In the genomic region with DNA sequence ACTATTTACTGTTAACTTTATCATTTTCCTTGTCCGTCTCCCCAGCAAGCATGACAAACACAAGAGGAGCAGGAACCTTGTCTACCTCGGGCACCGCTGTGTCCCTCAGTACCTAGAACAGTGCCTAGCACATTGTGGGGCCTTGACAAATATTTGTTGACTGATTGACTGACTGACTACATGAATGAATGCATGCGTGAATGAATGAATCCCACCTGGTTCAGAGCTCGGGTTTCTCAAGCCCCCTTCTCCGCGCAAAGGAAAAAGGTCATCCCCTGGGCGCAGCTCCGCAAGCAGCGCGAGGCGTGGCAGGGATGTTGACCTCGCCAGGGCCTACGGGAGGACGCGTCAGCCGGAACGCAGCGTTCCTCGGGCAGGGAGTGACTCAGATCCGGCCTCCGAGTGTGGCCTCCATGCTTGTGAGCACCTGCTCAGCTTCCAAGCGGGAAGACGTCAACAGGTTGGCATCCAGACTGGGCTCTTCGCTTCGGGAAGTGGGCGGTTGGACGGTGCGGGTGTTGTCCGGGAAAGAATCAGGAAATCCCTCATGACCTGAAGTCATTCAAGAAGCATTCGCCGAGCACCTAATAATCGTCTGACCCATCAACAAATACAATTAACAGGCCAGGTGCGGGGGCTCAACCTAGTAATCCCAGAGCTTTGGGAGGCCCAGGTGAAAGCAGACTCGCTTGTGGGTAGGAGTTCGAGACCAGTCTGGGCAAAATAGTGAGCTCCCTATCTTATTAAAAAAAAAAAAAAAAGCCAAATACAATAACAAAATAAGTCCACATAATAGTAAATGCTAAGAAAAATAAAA, we compare ENCODE assay signal across 1 cellular context.
TF ChIP-seq lines count a peak whose summit lies in the region.

No MANE protein-coding gene starts in this region.

TF ChIP-seq in HepG2, 621 proteins besides CTCF, POLR2A, EP300 and RAD21 (continued from another document and continues in another):
- TF ChIP-seq, protein P1, sequence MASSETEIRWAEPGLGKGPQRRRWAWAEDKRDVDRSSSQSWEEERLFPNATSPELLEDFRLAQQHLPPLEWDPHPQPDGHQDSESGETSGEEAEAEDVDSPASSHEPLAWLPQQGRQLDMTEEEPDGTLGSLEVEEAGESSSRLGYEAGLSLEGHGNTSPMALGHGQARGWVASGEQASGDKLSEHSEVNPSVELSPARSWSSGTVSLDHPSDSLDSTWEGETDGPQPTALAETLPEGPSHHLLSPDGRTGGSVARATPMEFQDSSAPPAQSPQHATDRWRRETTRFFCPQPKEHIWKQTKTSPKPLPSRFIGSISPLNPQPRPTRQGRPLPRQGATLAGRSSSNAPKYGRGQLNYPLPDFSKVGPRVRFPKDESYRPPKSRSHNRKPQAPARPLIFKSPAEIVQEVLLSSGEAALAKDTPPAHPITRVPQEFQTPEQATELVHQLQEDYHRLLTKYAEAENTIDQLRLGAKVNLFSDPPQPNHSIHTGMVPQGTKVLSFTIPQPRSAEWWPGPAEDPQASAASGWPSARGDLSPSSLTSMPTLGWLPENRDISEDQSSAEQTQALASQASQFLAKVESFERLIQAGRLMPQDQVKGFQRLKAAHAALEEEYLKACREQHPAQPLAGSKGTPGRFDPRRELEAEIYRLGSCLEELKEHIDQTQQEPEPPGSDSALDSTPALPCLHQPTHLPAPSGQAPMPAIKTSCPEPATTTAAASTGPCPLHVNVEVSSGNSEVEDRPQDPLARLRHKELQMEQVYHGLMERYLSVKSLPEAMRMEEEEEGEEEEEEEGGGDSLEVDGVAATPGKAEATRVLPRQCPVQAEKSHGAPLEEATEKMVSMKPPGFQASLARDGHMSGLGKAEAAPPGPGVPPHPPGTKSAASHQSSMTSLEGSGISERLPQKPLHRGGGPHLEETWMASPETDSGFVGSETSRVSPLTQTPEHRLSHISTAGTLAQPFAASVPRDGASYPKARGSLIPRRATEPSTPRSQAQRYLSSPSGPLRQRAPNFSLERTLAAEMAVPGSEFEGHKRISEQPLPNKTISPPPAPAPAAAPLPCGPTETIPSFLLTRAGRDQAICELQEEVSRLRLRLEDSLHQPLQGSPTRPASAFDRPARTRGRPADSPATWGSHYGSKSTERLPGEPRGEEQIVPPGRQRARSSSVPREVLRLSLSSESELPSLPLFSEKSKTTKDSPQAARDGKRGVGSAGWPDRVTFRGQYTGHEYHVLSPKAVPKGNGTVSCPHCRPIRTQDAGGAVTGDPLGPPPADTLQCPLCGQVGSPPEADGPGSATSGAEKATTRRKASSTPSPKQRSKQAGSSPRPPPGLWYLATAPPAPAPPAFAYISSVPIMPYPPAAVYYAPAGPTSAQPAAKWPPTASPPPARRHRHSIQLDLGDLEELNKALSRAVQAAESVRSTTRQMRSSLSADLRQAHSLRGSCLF (CRISPR knock-in tag; IDR thresholded peaks at IDR 0.05; ENCODE audit: borderline replicate concordance): no peak
- no peak for TF ChIP-seq SOX6 (IDR thresholded peaks at IDR 0.05)
- TF ChIP-seq SOX6 (CRISPR knock-in tag; IDR thresholded peaks at IDR 0.05): no peak; the same call in 1 of the 2 replicates
- TF ChIP-seq, protein P2, sequence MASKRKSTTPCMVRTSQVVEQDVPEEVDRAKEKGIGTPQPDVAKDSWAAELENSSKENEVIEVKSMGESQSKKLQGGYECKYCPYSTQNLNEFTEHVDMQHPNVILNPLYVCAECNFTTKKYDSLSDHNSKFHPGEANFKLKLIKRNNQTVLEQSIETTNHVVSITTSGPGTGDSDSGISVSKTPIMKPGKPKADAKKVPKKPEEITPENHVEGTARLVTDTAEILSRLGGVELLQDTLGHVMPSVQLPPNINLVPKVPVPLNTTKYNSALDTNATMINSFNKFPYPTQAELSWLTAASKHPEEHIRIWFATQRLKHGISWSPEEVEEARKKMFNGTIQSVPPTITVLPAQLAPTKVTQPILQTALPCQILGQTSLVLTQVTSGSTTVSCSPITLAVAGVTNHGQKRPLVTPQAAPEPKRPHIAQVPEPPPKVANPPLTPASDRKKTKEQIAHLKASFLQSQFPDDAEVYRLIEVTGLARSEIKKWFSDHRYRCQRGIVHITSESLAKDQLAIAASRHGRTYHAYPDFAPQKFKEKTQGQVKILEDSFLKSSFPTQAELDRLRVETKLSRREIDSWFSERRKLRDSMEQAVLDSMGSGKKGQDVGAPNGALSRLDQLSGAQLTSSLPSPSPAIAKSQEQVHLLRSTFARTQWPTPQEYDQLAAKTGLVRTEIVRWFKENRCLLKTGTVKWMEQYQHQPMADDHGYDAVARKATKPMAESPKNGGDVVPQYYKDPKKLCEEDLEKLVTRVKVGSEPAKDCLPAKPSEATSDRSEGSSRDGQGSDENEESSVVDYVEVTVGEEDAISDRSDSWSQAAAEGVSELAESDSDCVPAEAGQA (IDR thresholded peaks at IDR 0.05; ENCODE audit: low read depth): 0 out of 2 replicates have a peak, but pooled peaks have one; percentile 22
- TF ChIP-seq, protein P2 (CRISPR knock-in tag; IDR thresholded peaks at IDR 0.05; ENCODE audit: borderline replicate concordance): no peak
- TF ChIP-seq, protein P3, sequence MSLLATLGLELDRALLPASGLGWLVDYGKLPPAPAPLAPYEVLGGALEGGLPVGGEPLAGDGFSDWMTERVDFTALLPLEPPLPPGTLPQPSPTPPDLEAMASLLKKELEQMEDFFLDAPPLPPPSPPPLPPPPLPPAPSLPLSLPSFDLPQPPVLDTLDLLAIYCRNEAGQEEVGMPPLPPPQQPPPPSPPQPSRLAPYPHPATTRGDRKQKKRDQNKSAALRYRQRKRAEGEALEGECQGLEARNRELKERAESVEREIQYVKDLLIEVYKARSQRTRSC (CRISPR knock-in tag; IDR thresholded peaks at IDR 0.05; ENCODE audit: low read depth): no peak
- TF ChIP-seq, protein P4, sequence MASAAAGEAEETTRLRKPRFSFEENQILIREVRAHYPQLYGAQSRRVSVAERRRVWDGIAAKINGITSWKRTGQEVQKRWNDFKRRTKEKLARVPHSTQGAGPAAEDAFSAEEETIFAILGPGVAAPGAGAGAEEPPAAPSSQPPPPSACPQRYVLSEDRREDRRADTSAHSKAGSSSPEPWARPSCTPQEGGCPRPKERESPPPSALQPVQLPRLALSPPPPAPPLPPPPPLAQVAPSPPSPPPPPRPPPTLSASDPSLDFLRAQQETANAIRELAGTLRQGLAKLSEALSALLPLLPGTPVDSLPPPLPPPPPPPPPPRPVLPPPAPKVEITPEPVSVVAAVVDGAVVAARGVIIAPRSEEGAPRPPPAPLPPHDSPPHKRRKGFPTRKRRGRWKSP (CRISPR knock-in tag; IDR thresholded peaks at IDR 0.05): no peak; the same call in 1 of the 2 replicates
- TF ChIP-seq ZNF329 (CRISPR knock-in tag; IDR thresholded peaks at IDR 0.05; ENCODE audit: low read depth): no peak
- TF ChIP-seq ZNF292 (CRISPR knock-in tag; IDR thresholded peaks at IDR 0.05; ENCODE audit: borderline replicate concordance, low read depth): no peak
- TF ChIP-seq, protein P5, sequence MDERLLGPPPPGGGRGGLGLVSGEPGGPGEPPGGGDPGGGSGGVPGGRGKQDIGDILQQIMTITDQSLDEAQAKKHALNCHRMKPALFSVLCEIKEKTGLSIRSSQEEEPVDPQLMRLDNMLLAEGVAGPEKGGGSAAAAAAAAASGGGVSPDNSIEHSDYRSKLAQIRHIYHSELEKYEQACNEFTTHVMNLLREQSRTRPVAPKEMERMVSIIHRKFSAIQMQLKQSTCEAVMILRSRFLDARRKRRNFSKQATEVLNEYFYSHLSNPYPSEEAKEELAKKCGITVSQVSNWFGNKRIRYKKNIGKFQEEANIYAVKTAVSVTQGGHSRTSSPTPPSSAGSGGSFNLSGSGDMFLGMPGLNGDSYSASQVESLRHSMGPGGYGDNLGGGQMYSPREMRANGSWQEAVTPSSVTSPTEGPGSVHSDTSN (CRISPR knock-in tag; IDR thresholded peaks at IDR 0.05): no peak
- no peak for TF ChIP-seq CHD4 (IDR thresholded peaks at IDR 0.05; ENCODE audit: borderline replicate concordance, low read length)
- TF ChIP-seq, protein P6, sequence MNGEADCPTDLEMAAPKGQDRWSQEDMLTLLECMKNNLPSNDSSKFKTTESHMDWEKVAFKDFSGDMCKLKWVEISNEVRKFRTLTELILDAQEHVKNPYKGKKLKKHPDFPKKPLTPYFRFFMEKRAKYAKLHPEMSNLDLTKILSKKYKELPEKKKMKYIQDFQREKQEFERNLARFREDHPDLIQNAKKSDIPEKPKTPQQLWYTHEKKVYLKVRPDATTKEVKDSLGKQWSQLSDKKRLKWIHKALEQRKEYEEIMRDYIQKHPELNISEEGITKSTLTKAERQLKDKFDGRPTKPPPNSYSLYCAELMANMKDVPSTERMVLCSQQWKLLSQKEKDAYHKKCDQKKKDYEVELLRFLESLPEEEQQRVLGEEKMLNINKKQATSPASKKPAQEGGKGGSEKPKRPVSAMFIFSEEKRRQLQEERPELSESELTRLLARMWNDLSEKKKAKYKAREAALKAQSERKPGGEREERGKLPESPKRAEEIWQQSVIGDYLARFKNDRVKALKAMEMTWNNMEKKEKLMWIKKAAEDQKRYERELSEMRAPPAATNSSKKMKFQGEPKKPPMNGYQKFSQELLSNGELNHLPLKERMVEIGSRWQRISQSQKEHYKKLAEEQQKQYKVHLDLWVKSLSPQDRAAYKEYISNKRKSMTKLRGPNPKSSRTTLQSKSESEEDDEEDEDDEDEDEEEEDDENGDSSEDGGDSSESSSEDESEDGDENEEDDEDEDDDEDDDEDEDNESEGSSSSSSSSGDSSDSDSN (CRISPR knock-in tag; IDR thresholded peaks at IDR 0.05): 0 out of 2 replicates have a peak, but pooled peaks have one; percentile 22
- TF ChIP-seq FOSL2 (CRISPR knock-in tag; IDR thresholded peaks at IDR 0.05): peak; percentile 47
- TF ChIP-seq, protein P7, sequence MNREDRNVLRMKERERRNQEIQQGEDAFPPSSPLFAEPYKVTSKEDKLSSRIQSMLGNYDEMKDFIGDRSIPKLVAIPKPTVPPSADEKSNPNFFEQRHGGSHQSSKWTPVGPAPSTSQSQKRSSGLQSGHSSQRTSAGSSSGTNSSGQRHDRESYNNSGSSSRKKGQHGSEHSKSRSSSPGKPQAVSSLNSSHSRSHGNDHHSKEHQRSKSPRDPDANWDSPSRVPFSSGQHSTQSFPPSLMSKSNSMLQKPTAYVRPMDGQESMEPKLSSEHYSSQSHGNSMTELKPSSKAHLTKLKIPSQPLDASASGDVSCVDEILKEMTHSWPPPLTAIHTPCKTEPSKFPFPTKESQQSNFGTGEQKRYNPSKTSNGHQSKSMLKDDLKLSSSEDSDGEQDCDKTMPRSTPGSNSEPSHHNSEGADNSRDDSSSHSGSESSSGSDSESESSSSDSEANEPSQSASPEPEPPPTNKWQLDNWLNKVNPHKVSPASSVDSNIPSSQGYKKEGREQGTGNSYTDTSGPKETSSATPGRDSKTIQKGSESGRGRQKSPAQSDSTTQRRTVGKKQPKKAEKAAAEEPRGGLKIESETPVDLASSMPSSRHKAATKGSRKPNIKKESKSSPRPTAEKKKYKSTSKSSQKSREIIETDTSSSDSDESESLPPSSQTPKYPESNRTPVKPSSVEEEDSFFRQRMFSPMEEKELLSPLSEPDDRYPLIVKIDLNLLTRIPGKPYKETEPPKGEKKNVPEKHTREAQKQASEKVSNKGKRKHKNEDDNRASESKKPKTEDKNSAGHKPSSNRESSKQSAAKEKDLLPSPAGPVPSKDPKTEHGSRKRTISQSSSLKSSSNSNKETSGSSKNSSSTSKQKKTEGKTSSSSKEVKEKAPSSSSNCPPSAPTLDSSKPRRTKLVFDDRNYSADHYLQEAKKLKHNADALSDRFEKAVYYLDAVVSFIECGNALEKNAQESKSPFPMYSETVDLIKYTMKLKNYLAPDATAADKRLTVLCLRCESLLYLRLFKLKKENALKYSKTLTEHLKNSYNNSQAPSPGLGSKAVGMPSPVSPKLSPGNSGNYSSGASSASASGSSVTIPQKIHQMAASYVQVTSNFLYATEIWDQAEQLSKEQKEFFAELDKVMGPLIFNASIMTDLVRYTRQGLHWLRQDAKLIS (CRISPR knock-in tag; IDR thresholded peaks at IDR 0.05): no peak
- no peak for TF ChIP-seq ZNF761 (CRISPR knock-in tag; conservative IDR thresholded peaks at IDR 0.05)
- TF ChIP-seq SNRNP70 (IDR thresholded peaks at IDR 0.05; ENCODE audit: low read depth, low read length): no peak
- no peak for TF ChIP-seq CHCHD3 (CRISPR knock-in tag; IDR thresholded peaks at IDR 0.05)
- TF ChIP-seq, protein P8, sequence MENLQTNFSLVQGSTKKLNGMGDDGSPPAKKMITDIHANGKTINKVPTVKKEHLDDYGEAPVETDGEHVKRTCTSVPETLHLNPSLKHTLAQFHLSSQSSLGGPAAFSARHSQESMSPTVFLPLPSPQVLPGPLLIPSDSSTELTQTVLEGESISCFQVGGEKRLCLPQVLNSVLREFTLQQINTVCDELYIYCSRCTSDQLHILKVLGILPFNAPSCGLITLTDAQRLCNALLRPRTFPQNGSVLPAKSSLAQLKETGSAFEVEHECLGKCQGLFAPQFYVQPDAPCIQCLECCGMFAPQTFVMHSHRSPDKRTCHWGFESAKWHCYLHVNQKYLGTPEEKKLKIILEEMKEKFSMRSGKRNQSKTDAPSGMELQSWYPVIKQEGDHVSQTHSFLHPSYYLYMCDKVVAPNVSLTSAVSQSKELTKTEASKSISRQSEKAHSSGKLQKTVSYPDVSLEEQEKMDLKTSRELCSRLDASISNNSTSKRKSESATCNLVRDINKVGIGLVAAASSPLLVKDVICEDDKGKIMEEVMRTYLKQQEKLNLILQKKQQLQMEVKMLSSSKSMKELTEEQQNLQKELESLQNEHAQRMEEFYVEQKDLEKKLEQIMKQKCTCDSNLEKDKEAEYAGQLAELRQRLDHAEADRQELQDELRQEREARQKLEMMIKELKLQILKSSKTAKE (CRISPR knock-in tag; IDR thresholded peaks at IDR 0.05; ENCODE audit: borderline replicate concordance): no peak
- TF ChIP-seq ZNF891 (CRISPR knock-in tag; IDR thresholded peaks at IDR 0.05): peak; percentile 51; the same call in 1 of the 2 replicates
- TF ChIP-seq NCOR1 (IDR thresholded peaks at IDR 0.05; ENCODE audit: borderline replicate concordance, low read length): no peak
- TF ChIP-seq NCOA1 (CRISPR knock-in tag; IDR thresholded peaks at IDR 0.05): no peak
- TF ChIP-seq KMT2A (CRISPR knock-in tag; IDR thresholded peaks at IDR 0.05): no peak
- TF ChIP-seq ZFAT (CRISPR knock-in tag; conservative IDR thresholded peaks at IDR 0.05): no peak
- no peak for TF ChIP-seq ZFP36 (IDR thresholded peaks at IDR 0.05; ENCODE audit: borderline replicate concordance, low read depth, low read length, partially characterized antibody)
- TF ChIP-seq SMAD1 (CRISPR knock-in tag; IDR thresholded peaks at IDR 0.05; ENCODE audit: borderline replicate concordance, low read depth): peak; percentile 66; the same call in 1 of the 2 replicates
